In the genomic region with DNA sequence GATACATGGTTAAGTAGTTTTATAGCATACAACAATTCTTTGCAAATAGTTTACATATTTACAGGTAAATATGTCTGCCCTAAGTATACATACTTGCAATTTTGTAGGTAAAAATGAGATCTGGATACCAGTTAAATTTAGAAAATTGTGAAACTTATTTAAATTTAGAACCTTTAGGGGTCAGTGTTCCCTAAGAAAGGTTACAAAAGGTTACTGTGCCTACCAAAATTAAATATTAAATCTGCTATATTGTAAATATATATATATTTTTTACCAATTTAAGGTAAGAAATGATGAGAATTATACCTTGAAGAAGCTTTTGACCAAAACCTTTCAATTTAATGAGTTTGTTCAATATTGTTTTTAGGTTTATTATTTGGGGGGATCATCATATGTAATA, we compare ENCODE assay signal across 15 cellular contexts. TPM values are rescaled to one million over a fixed set of nuclear protein-coding genes. Genes with fewer than 3 reads are reported as not detected.
A peak's percentile ranks its signal among the peaks of the same experiment; 100 is the strongest.
DNase-seq lines count a peak whose midpoint lies in the region; ATAC-seq, FAIRE-seq and TF ChIP-seq lines count a peak whose summit lies in the region.
"Had no signal": no experiment of that assay in that cellular context is flagged by ENCODE, and none has a peak within 500 bp of the region (broad histone marks: within the 10 kb centered on the region; RNA-seq: fewer than 3 reads in every experiment).

No MANE protein-coding gene starts in this region.

- H3K27ac Mint-ChIP-seq in progenitor cell of endocrine pancreas, result no peak overlapping the region
- no peak overlapping the region for H3K27ac Mint-ChIP-seq in stimulated activated naive B cell treated with anti-CD40 and anti-IgM and Interleukin-4, amounts not matched to agents 10 μg/mL and 1 μg/mL and 100 μg/mL, for 72 hours
- H3K27ac Mint-ChIP-seq: activated CD4-positive, alpha-beta memory T cell treated with anti-CD3 and anti-CD28 coated beads for 36 hours; activated naive CD8-positive, alpha-beta T cell treated with anti-CD3 and anti-CD28 coated beads, Interleukin-2, amount 50 U/mL, for 24 hours; activated T-helper 1 cell treated with anti-CD3 and anti-CD28 coated beads, Interleukin-12 subunit alpha, Interleukin-12 subunit beta, Interleukin-2, Interleukin-4 antibody, amounts not matched to agents 30 ng/mL and 10 ng/mL and 1 ng/mL, durations not matched to agents 14 hours and 24 hours and 36 hours; immature natural killer cell had no signal

- H3K27me3 Mint-ChIP-seq in progenitor cell of endocrine pancreas, result no peaks in the 10 kb centered on the region
- no peaks in the 10 kb centered on the region for H3K27me3 Mint-ChIP-seq in stimulated activated naive B cell treated with anti-CD40 and anti-IgM and Interleukin-4, amounts not matched to agents 10 μg/mL and 1 μg/mL and 100 μg/mL, for 72 hours
- H3K27me3 Mint-ChIP-seq: activated CD4-positive, alpha-beta memory T cell treated with anti-CD3 and anti-CD28 coated beads for 36 hours; activated naive CD8-positive, alpha-beta T cell treated with anti-CD3 and anti-CD28 coated beads, Interleukin-2, amount 50 U/mL, for 24 hours had no signal

- H3K4me3 ChIP-seq in H7 (ENCODE audit: insufficient read depth, low read depth, low read length), result no peak overlapping the region
- H3K4me3 ChIP-seq: SK-N-MC, transverse colon had no signal

- TF ChIP-seq CTCF in progenitor cell of endocrine pancreas (IDR thresholded peaks at IDR 0.05; ENCODE audit: unreplicated experiment), result peak; percentile 56

- no peak for ATAC-seq in stimulated activated naive B cell treated with anti-CD40 and anti-IgM and Interleukin-4, amounts not matched to agents 10 μg/mL and 1 μg/mL and 100 μg/mL, for 72 hours (replicated peaks)
- no peak for ATAC-seq in GM21381 (IDR thresholded peaks at IDR 0.05; ENCODE audit: unreplicated experiment)
- ATAC-seq: activated naive CD8-positive, alpha-beta T cell treated with anti-CD3 and anti-CD28 coated beads, Interleukin-2, amount 50 U/mL, for 24 hours had no signal

- H3K36me3 Mint-ChIP-seq in progenitor cell of endocrine pancreas (ENCODE audit: insufficient read depth), result no peaks in the 10 kb centered on the region
- H3K36me3 Mint-ChIP-seq in stimulated activated naive B cell treated with anti-CD40 and anti-IgM and Interleukin-4, amounts not matched to agents 10 μg/mL and 1 μg/mL and 100 μg/mL, for 72 hours, result no peaks in the 10 kb centered on the region
- H3K36me3 Mint-ChIP-seq: activated CD4-positive, alpha-beta memory T cell treated with anti-CD3 and anti-CD28 coated beads for 36 hours; immature natural killer cell had no signal

- no peaks in the 10 kb centered on the region for H3K36me3 ChIP-seq in H7 (replicated peaks; ENCODE audit: control insufficient read depth, insufficient read depth, low read length)
- H3K36me3 ChIP-seq: transverse colon had no signal

- peaks cover 23% of the 10 kb centered on the region for H3K4me1 Mint-ChIP-seq in progenitor cell of endocrine pancreas (ENCODE audit: low read depth)
- H3K4me1 Mint-ChIP-seq in stimulated activated naive B cell treated with anti-CD40 and anti-IgM and Interleukin-4, amounts not matched to agents 10 μg/mL and 1 μg/mL and 100 μg/mL, for 72 hours, result no peaks in the 10 kb centered on the region
- H3K4me1 Mint-ChIP-seq: activated naive CD8-positive, alpha-beta T cell treated with anti-CD3 and anti-CD28 coated beads, Interleukin-2, amount 50 U/mL, for 24 hours; immature natural killer cell had no signal

- peak; percentile 38 for DNase-seq in NCI-H748 (lab: John Stamatoyannopoulos, UW; ENCODE audit: unreplicated experiment)
- DNase-seq in NCI-H748 treated with DMSO at 0.1 percent for 48 hours (lab: John Stamatoyannopoulos, UW), result no peak
- peak; percentile 48 for DNase-seq in NCI-H1092 treated with DMSO at 0.1 percent for 48 hours (lab: John Stamatoyannopoulos, UW)
- no peak for DNase-seq in progenitor cell of endocrine pancreas (ENCODE audit: low spot score, unreplicated experiment)
- no peak for DNase-seq in stimulated activated naive B cell treated with anti-CD40 and anti-IgM and Interleukin-4, amounts not matched to agents 10 μg/mL and 1 μg/mL and 100 μg/mL, for 72 hours
- DNase-seq in H7, result no peak
- DNase-seq: activated CD4-positive, alpha-beta memory T cell treated with anti-CD3 and anti-CD28 coated beads for 36 hours; activated naive CD8-positive, alpha-beta T cell treated with anti-CD3 and anti-CD28 coated beads, Interleukin-2, amount 50 U/mL, for 24 hours; immature natural killer cell; stimulated activated CD4-positive, alpha-beta T cell treated with anti-CD3 and anti-CD28 coated beads, Interleukin-4, amount 100 ng/mL, for 24 hours; transverse colon had no signal

- no peaks in the 10 kb centered on the region for H3K9me3 Mint-ChIP-seq in progenitor cell of endocrine pancreas (ENCODE audit: low read depth)
- H3K9me3 Mint-ChIP-seq in stimulated activated naive B cell treated with anti-CD40 and anti-IgM and Interleukin-4, amounts not matched to agents 10 μg/mL and 1 μg/mL and 100 μg/mL, for 72 hours, result no peaks in the 10 kb centered on the region
- H3K9me3 Mint-ChIP-seq: activated CD4-positive, alpha-beta memory T cell treated with anti-CD3 and anti-CD28 coated beads for 36 hours; activated naive CD8-positive, alpha-beta T cell treated with anti-CD3 and anti-CD28 coated beads, Interleukin-2, amount 50 U/mL, for 24 hours; activated T-helper 1 cell treated with anti-CD3 and anti-CD28 coated beads, Interleukin-12 subunit alpha, Interleukin-12 subunit beta, Interleukin-2, Interleukin-4 antibody, amounts not matched to agents 30 ng/mL and 10 ng/mL and 1 ng/mL, durations not matched to agents 14 hours and 24 hours and 36 hours had no signal

- H3K27me3 ChIP-seq in H7 (ENCODE audit: control insufficient read depth, insufficient read depth, low read length), result no peaks in the 10 kb centered on the region
- H3K27me3 ChIP-seq: transverse colon had no signal

- H3K4me3 Mint-ChIP-seq in progenitor cell of endocrine pancreas (ENCODE audit: low read depth), result no peak overlapping the region
- no peak overlapping the region for H3K4me3 Mint-ChIP-seq in stimulated activated naive B cell treated with anti-CD40 and anti-IgM and Interleukin-4, amounts not matched to agents 10 μg/mL and 1 μg/mL and 100 μg/mL, for 72 hours
- H3K4me3 Mint-ChIP-seq: activated CD4-positive, alpha-beta memory T cell treated with anti-CD3 and anti-CD28 coated beads for 36 hours; activated naive CD8-positive, alpha-beta T cell treated with anti-CD3 and anti-CD28 coated beads, Interleukin-2, amount 50 U/mL, for 24 hours; activated T-helper 1 cell treated with anti-CD3 and anti-CD28 coated beads, Interleukin-12 subunit alpha, Interleukin-12 subunit beta, Interleukin-2, Interleukin-4 antibody, amounts not matched to agents 30 ng/mL and 10 ng/mL and 1 ng/mL, durations not matched to agents 14 hours and 24 hours and 36 hours; immature natural killer cell had no signal

- peak; percentile 19 for FAIRE-seq in TTC549 (lab: Jason Lieb, UNC)

RNA-seq across cellular contexts. Expression of gene MIPOL1, which starts 54.0 kb away (rescaled TPM):
- total RNA-seq in progenitor cell of endocrine pancreas, result 25.6 and 25.9 TPM in 2 replicates
- total RNA-seq in H7 (2014; rRNA removed; shearing (Covaris generic)), result 7.0 and 25.0 TPM in 2 replicates
- total RNA-seq: activated T-helper 1 cell treated with anti-CD3 and anti-CD28 coated beads, Interleukin-12 subunit alpha, Interleukin-12 subunit beta, Interleukin-2, Interleukin-4 antibody, amounts not matched to agents 30 ng/mL and 10 ng/mL and 1 ng/mL, durations not matched to agents 14 hours and 24 hours and 36 hours had no signal

Comparison
In these comparisons a context has a peak if more than half of its experiments do, and no peak if none do; other contexts are left out.
1. DNase-seq: peak in NCI-H748 (single experiment) and NCI-H1092 treated with DMSO at 0.1 percent for 48 hours (single experiment); none in NCI-H748 treated with DMSO at 0.1 percent for 48 hours (single experiment), progenitor cell of endocrine pancreas (single experiment), stimulated activated naive B cell treated with anti-CD40 and anti-IgM and Interleukin-4, amounts not matched to agents 10 μg/mL and 1 μg/mL and 100 μg/mL, for 72 hours (single experiment) and H7 (single experiment).